8 cellular contexts compared by ENCODE assay signal in genomic region chr14:102795060-102795925, GRCh38. TPM values are rescaled to one million over a fixed set of nuclear protein-coding genes. Genes with fewer than 3 reads are reported as not detected.
DNase-seq lines count a peak whose midpoint lies in the region; ATAC-seq and TF ChIP-seq lines count a peak whose summit lies in the region.

No MANE protein-coding gene starts in this region.

- peak overlapping the region in 1 of 3 donors; percentile 32 for H3K27ac ChIP-seq in right lobe of liver
- H3K27ac ChIP-seq in upper lobe of left lung, result peak overlapping the region; percentile 47 to 74 (median 52)

- WGBS in right lobe of liver (ENCODE audit: insufficient coverage, low coverage, low lambda C conversion rate, missing lambda C conversion rate), result 7% methylated on average over 1 of the region's 2 CpGs
- WGBS in upper lobe of left lung, 2 donors, result 50% methylated on average over 2 of the region's 2 CpGs

- TF ChIP-seq EP300 in upper lobe of left lung (IDR thresholded peaks at IDR 0.05), result no peak

- no peaks in the 10 kb centered on the region for H3K36me3 ChIP-seq in right lobe of liver
- H3K36me3 ChIP-seq in upper lobe of left lung, result no peaks in the 10 kb centered on the region

- H3K9me3 ChIP-seq in right lobe of liver (no peaks in the 10 kb centered on the region), upper lobe of left lung (no peaks in the 10 kb centered on the region)

- intact Hi-C loops in right lobe of liver (cut with DNase I), result no loop called here

- ATAC-seq in GM19468 (IDR thresholded peaks at IDR 0.05; ENCODE audit: extremely low read depth, unreplicated experiment), result peak; percentile 21
- peak; percentile 99 to 100 (median 99) for ATAC-seq in right lobe of liver
- ATAC-seq in upper lobe of left lung (ENCODE audit: low FRiP score in 2 of 2), result peak; percentile 90 to 95

- in situ Hi-C loops in T47D (cut with HindIII; ENCODE audit: low pct_unique_long_range_greater_than_20kb, low sequenced_read_pairs), result no loop called here

- H3K4me1 ChIP-seq in right lobe of liver (peaks cover 0 to 7% (median 4%) of the 10 kb centered on the region in 4 donors), upper lobe of left lung (peaks cover 8 to 32% (median 20%) of the 10 kb centered on the region in 4 donors)

- peak; percentile 68 for TF ChIP-seq CTCF in AG09309 (IDR thresholded peaks at IDR 0.05; ENCODE audit: control insufficient read depth, insufficient read depth, low read depth, low read length, missing control alignments)
- no peak for TF ChIP-seq CTCF in right lobe of liver (IDR thresholded peaks at IDR 0.05)
- no peak for TF ChIP-seq CTCF in upper lobe of left lung (IDR thresholded peaks at IDR 0.05)

- TF ChIP-seq POLR2A in right lobe of liver (IDR thresholded peaks at IDR 0.05) (no peak), upper lobe of left lung (IDR thresholded peaks at IDR 0.05) (no peak)

- DNase-seq in AG09309 (ENCODE audit: low read depth) (peak; percentile 70), NCI-H774 (lab: John Stamatoyannopoulos, UW) (peak; percentile 80), T47D (ENCODE audit: low read depth in 1 of 2, low spot score in 1 of 2) (peak; percentile 83 to 87), right lobe of liver (peak; percentile 58 to 78 (median 65)), upper lobe of left lung (peak in 1 of 2 donors; percentile 86), DMS114 treated with DMSO at 0.1 percent for 48 hours (lab: John Stamatoyannopoulos, UW; ENCODE audit: unreplicated experiment) (no peak)
- no peak for DNase-seq in stimulated activated CD4-positive, alpha-beta T cell treated with anti-CD3 and anti-CD28 coated beads, Interleukin-2, amount 100 ng/mL, for 24 hours

- no peaks in the 10 kb centered on the region for H3K27me3 ChIP-seq in right lobe of liver
- H3K27me3 ChIP-seq in upper lobe of left lung, result no peaks in the 10 kb centered on the region

- H3K4me3 ChIP-seq in AG09309 (ENCODE audit: control insufficient read depth, low read depth, low read length), result no peak overlapping the region; the same call in 1 of the 2 replicates
- H3K4me3 ChIP-seq in right lobe of liver, result no peak overlapping the region
- no peak overlapping the region for H3K4me3 ChIP-seq in upper lobe of left lung

RNA-seq across cellular contexts. Expression of gene TRAF3, which starts 18.0 kb away (rescaled TPM):
- total RNA-seq in right lobe of liver, result 10 to 100 TPM in 1 of 6 experiments, 1 to 10 TPM in 5; 5.6 to 10.5 (median 8.3) TPM
- total RNA-seq in upper lobe of left lung, result 10 to 100 TPM; 14.7 to 45.4 (median 22.1) TPM

Comparison
In these comparisons a context has a peak if more than half of its experiments do, and no peak if none do; other contexts are left out.
1. DNase-seq: peak in AG09309 (single experiment), NCI-H774 (single experiment), T47D (2 of 2) and right lobe of liver (3 of 3); none in DMS114 treated with DMSO at 0.1 percent for 48 hours (single experiment) and stimulated activated CD4-positive, alpha-beta T cell treated with anti-CD3 and anti-CD28 coated beads, Interleukin-2, amount 100 ng/mL, for 24 hours (0 of 2).
2. ATAC-seq: peak in every context shown above with its lines; median percentile 99 in right lobe of liver; 92 in upper lobe of left lung; 21 in GM19468.